ENCODE assay signal across 9 cellular contexts in genomic region chr3:69739204-69740102, GRCh38. TPM values are rescaled to one million over a fixed set of nuclear protein-coding genes. Genes with fewer than 3 reads are reported as not detected.
DNase-seq lines count a peak whose midpoint lies in the region; ATAC-seq, FAIRE-seq and TF ChIP-seq lines count a peak whose summit lies in the region.
"Had no signal": no experiment of that assay in that cellular context is flagged by ENCODE, and none has a peak within 500 bp of the region (broad histone marks: within the 10 kb centered on the region; RNA-seq: fewer than 3 reads in every experiment).

MITF (plus strand) TSS chr3:69739464; CDS start chr3:69739598, 134 bp downstream.

- H3K36me3 ChIP-seq in aorta (ENCODE audit: control insufficient read depth in 1 of 2, insufficient read depth in 2 of 2, low read length in 1 of 2), result no peaks in the 10 kb centered on the region

- peak; percentile 64 for DNase-seq in D721Med (ENCODE audit: insufficient read length, low spot score)
- DNase-seq in NCI-H69 (lab: John Stamatoyannopoulos, UW), result peak; percentile 63
- DNase-seq in activated naive CD8-positive, alpha-beta T cell treated with anti-CD3 and anti-CD28 coated beads, Interleukin-2, amount 10 ng/mL, durations not matched to agents 7 days and 5 days, result peak; percentile 62
- peak; percentile 96 for DNase-seq in Right ventricle myocardium inferior (ENCODE audit: missing footprints)
- peak; percentile 47 to 96 (median 91) for DNase-seq in nucleus accumbens (lab: John Stamatoyannopoulos, UW)
- DNase-seq in aorta, result peak; percentile 96 to 97

- TF ChIP-seq CTCF in D721Med (IDR thresholded peaks at IDR 0.05; ENCODE audit: insufficient read depth, missing control alignments), result no peak

- H3K36me3 Mint-ChIP-seq in activated naive CD8-positive, alpha-beta T cell treated with anti-CD3 and anti-CD28 coated beads, Interleukin-2, amount 10 ng/mL, durations not matched to agents 7 days and 5 days, result no peaks in the 10 kb centered on the region
- H3K36me3 Mint-ChIP-seq: activated naive CD4-positive, alpha-beta T cell treated with anti-CD3 and anti-CD28 coated beads, Interleukin-2, amount 50 U/mL, for 24 hours had no signal

- H3K9me3 ChIP-seq in aorta (ENCODE audit: control insufficient read depth, low read length), result no peaks in the 10 kb centered on the region

- H3K4me3 Mint-ChIP-seq in activated naive CD8-positive, alpha-beta T cell treated with anti-CD3 and anti-CD28 coated beads, Interleukin-2, amount 10 ng/mL, durations not matched to agents 7 days and 5 days, result peak within 1 kb of the TSS; percentile 75
- H3K4me3 Mint-ChIP-seq: activated naive CD4-positive, alpha-beta T cell treated with anti-CD3 and anti-CD28 coated beads, Interleukin-2, amount 50 U/mL, for 24 hours had no signal

- intact Hi-C loops in Right ventricle myocardium inferior (cut with DNase I), result loop anchor here (2.0 to 5.0 kb wide), 3 partner anchors 47 to 118 kb away; no protein-coding TSS in a partner anchor
- intact Hi-C loops in aorta (cut with DNase I), result loop anchor here (5.0 kb wide), 1 partner anchor 48 kb away; no protein-coding TSS in a partner anchor

- H3K27me3 ChIP-seq in aorta (ENCODE audit: control insufficient read depth in 1 of 2, insufficient read depth in 2 of 2, low read length in 1 of 2), result no peaks in the 10 kb centered on the region

- H3K27ac ChIP-seq in aorta (ENCODE audit: low read depth in 1 of 2, low read length in 2 of 2), result peak within 1 kb of the TSS in 1 of 2 donors; percentile 49

- H3K4me1 Mint-ChIP-seq in activated naive CD8-positive, alpha-beta T cell treated with anti-CD3 and anti-CD28 coated beads, Interleukin-2, amount 10 ng/mL, durations not matched to agents 7 days and 5 days, result peaks cover 6% of the 10 kb centered on the region

- POLR2A ChIA-PET in activated naive CD8-positive, alpha-beta T cell treated with anti-CD3 and anti-CD28 coated beads, Interleukin-2, amount 10 ng/mL, durations not matched to agents 7 days and 5 days (lab: Charles Lee), result no interaction called here

- no peak within 1 kb of the TSS for H3K27ac Mint-ChIP-seq in activated naive CD8-positive, alpha-beta T cell treated with anti-CD3 and anti-CD28 coated beads, Interleukin-2, amount 10 ng/mL, durations not matched to agents 7 days and 5 days
- H3K27ac Mint-ChIP-seq: activated naive CD4-positive, alpha-beta T cell treated with anti-CD3 and anti-CD28 coated beads, Interleukin-2, amount 50 U/mL, for 24 hours had no signal

- whole genome bisulfite sequencing in aorta, 2 donors, result 0 to 1% methylated on average over 79 to 81 of the region's 81 CpGs

- FAIRE-seq in D721Med (lab: Jason Lieb, UNC), result no peak

- H3K4me3 ChIP-seq in aorta (ENCODE audit: low read length in 2 of 2), result peak within 1 kb of the TSS; percentile 81 to 93

- peak; percentile 96 for ATAC-seq in GM19455 (IDR thresholded peaks at IDR 0.05; ENCODE audit: unreplicated experiment)
- peak; percentile 97 for ATAC-seq in HG03460 (IDR thresholded peaks at IDR 0.05; ENCODE audit: unreplicated experiment)
- ATAC-seq in activated naive CD8-positive, alpha-beta T cell treated with anti-CD3 and anti-CD28 coated beads, Interleukin-2, amount 10 ng/mL, durations not matched to agents 7 days and 5 days (ENCODE audit: low read depth), result peak; percentile 86
- ATAC-seq in Right ventricle myocardium inferior, result peak; percentile 97
- ATAC-seq in aorta (ENCODE audit: low FRiP score), result peak; percentile 99

- H3K4me1 ChIP-seq in aorta (ENCODE audit: control insufficient read depth in 1 of 2, insufficient read depth in 2 of 2, low read length in 2 of 2), result peaks cover 0 to 4% of the 10 kb centered on the region in 2 donors

- no peaks in the 10 kb centered on the region for H3K9me3 Mint-ChIP-seq in activated naive CD8-positive, alpha-beta T cell treated with anti-CD3 and anti-CD28 coated beads, Interleukin-2, amount 10 ng/mL, durations not matched to agents 7 days and 5 days
- H3K9me3 Mint-ChIP-seq: activated naive CD4-positive, alpha-beta T cell treated with anti-CD3 and anti-CD28 coated beads, Interleukin-2, amount 50 U/mL, for 24 hours had no signal

- peaks cover 57% of the 10 kb centered on the region for H3K27me3 Mint-ChIP-seq in activated naive CD8-positive, alpha-beta T cell treated with anti-CD3 and anti-CD28 coated beads, Interleukin-2, amount 10 ng/mL, durations not matched to agents 7 days and 5 days

RNA-seq across cellular contexts. Expression of gene MITF, which starts in this region (rescaled TPM):
- 1 to 10 TPM; 1.4 to 1.6 TPM for total RNA-seq in activated naive CD8-positive, alpha-beta T cell treated with anti-CD3 and anti-CD28 coated beads, Interleukin-2, amount 10 ng/mL, durations not matched to agents 7 days and 5 days
- total RNA-seq in Right ventricle myocardium inferior (71.0 TPM), aorta (10 to 100 TPM; 28.4 to 30.5 TPM)
- polyA plus RNA-seq in aorta, result 1 to 10 TPM; 4.1 to 6.5 TPM

Comparison
In these comparisons a context has a peak if more than half of its experiments do, and no peak if none do; other contexts are left out.
1. RNA of gene MITF (total RNA-seq): 71.0 TPM in Right ventricle myocardium inferior (single experiment) and 28.4 to 30.5 TPM in aorta; 1.4 to 1.6 TPM in activated naive CD8-positive, alpha-beta T cell treated with anti-CD3 and anti-CD28 coated beads, Interleukin-2, amount 10 ng/mL, durations not matched to agents 7 days and 5 days; every median in the first group is over 10 times any median in the second.
2. Peak in every context shown above with its lines, with median percentiles within 50 percentile points of each other: DNase-seq and ATAC-seq.